11 cellular contexts compared by ENCODE assay signal in the genomic region with DNA sequence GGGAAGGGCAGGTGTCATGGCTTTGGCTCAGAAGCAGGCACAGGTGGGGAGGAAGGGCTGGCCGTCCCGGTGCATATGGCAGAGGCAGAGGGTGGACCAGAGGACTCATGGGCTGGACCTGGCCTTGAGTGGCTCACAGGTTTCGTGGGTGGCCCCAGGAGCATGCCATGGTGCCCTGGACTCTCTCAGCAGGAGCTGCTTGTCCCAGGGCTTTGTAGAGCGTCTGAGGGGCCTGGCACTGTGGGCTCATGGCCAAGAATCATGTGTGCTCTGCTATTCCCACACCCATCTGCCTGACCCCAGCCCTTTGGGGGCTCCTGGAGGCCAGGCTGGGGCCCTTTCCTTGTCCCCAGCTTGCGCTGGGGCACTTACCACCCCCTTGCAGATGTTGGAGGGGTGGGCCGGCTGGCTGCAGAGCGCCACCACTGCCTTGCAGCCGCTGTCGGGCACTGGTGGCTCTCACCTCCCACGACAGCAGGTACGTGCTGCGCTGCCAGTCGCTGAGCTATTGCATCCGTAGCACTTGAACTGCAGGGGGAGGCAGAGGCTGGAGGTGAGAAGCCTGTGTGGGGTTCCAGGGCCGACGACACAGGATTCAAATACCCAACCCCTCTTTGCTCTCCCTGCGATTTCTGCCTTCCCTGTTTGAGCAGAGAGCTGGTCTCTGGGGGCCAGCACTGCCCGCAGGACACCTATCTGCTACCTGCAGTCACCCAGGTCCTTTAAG.
DNase-seq lines count a peak whose midpoint lies in the region; ATAC-seq and TF ChIP-seq lines count a peak whose summit lies in the region.
"Had no signal": no experiment of that assay in that cellular context is flagged by ENCODE, and none has a peak within 500 bp of the region (broad histone marks: within the 10 kb centered on the region; RNA-seq: fewer than 3 reads in every experiment).

No MANE protein-coding gene starts in this region.

- in situ Hi-C loops in ACHN (cut with HindIII; ENCODE audit: low pct_ligation_motif_present, low pct_unique_long_range_greater_than_20kb, low sequenced_read_pairs), result loop anchor here (25.0 kb wide), 1 partner anchor 509 kb away; no protein-coding TSS in a partner anchor

- H3K4me2 ChIP-seq in PC-3 (ENCODE audit: low read length), result peak overlapping the region; percentile 66

- no peaks in the 10 kb centered on the region for H3K79me2 ChIP-seq in PC-3 (ENCODE audit: low read length)

- peak overlapping the region; percentile 71 for H3K9ac ChIP-seq in PC-3 (ENCODE audit: low read length)

- peak; percentile 64 for DNase-seq in ACHN
- DNase-seq in HFFc6, result no peak
- DNase-seq in PC-3, result peak; percentile 64
- DNase-seq in epithelial cell of prostate (ENCODE audit: low read depth, low spot score), result no peak
- no peak for DNase-seq in CD4-positive, alpha-beta T cell
- DNase-seq in HCEC 1CT, result no peak
- DNase-seq in NCI-H1105 treated with DMSO at 0.1 percent for 48 hours (lab: John Stamatoyannopoulos, UW), result no peak
- DNase-seq: NCI-H1048, occipital lobe had no signal

- H3K27ac Mint-ChIP-seq in HFFc6, result peak overlapping the region; percentile 76
- no peak overlapping the region for H3K27ac Mint-ChIP-seq in CD4-positive, alpha-beta T cell
- H3K27ac Mint-ChIP-seq: activated T-helper 2 cell treated with anti-CD3 and anti-CD28 coated beads, Interferon-gamma antibody, Interleukin-2, Interleukin-4, amounts not matched to agents 10 μg/mL and 5 μg/mL and 100 μg/mL, durations not matched to agents 14 hours and 24 hours and 36 hours had no signal

- H4K20me1 ChIP-seq in PC-3 (ENCODE audit: low read length), result no peaks in the 10 kb centered on the region

- POLR2A ChIA-PET in PC-3 (lab: Charles Lee; ENCODE audit: unreplicated experiment), result no interaction called here
- POLR2A ChIA-PET in CD4-positive, alpha-beta T cell (lab: Charles Lee), result no interaction called here

- peaks cover 47% of the 10 kb centered on the region for H3K4me1 Mint-ChIP-seq in HFFc6 (ENCODE audit: low read depth)
- peaks cover 12% of the 10 kb centered on the region for H3K4me1 Mint-ChIP-seq in CD4-positive, alpha-beta T cell (ENCODE audit: low read depth)

- intact Hi-C loops in PC-3 (cut with micrococcal nuclease), result loop anchor here (1.0 to 5.0 kb wide), 3 partner anchors 134 to 339 kb away; no protein-coding TSS in a partner anchor
- intact Hi-C loops in CD4-positive, alpha-beta T cell (cut with DNase I, micrococcal nuclease), result no loop called here

- no peaks in the 10 kb centered on the region for H3K9me2 ChIP-seq in PC-3 (replicated peaks; ENCODE audit: low read length)

- peak; percentile 49 for TF ChIP-seq CTCF in HFFc6 (IDR thresholded peaks at IDR 0.05)
- peak; percentile 58 for TF ChIP-seq CTCF in PC-3 (conservative IDR thresholded peaks at IDR 0.05; ENCODE audit: low read depth, low read length)
- TF ChIP-seq CTCF in CD4-positive, alpha-beta T cell (IDR thresholded peaks at IDR 0.05), result no peak

- peaks cover 15% of the 10 kb centered on the region for H3K27me3 Mint-ChIP-seq in HFFc6 (ENCODE audit: insufficient read depth)
- peaks cover 11% of the 10 kb centered on the region for H3K27me3 Mint-ChIP-seq in CD4-positive, alpha-beta T cell

- H3K4me3 Mint-ChIP-seq in HFFc6, result no peak overlapping the region
- H3K4me3 Mint-ChIP-seq in CD4-positive, alpha-beta T cell, result no peak overlapping the region

- peaks cover 42% of the 10 kb centered on the region for H3K4me1 ChIP-seq in PC-3 (ENCODE audit: insufficient read depth, low read length)

- H3F3A ChIP-seq in PC-3 (ENCODE audit: low read length, unreplicated experiment), result no peaks in the 10 kb centered on the region

- no peaks in the 10 kb centered on the region for H3K9me3 ChIP-seq in PC-3 (ENCODE audit: low read length)
- H3K9me3 ChIP-seq in CD4-positive, alpha-beta T cell (ENCODE audit: control insufficient read depth, low read length), result no peaks in the 10 kb centered on the region

- peak overlapping the region; percentile 91 for H3K27ac ChIP-seq in PC-3 (ENCODE audit: low read length)
- H3K27ac ChIP-seq in epithelial cell of prostate, result peak overlapping the region; percentile 70
- H3K27ac ChIP-seq in CD4-positive, alpha-beta T cell (ENCODE audit: low read depth, low read length), result no peak overlapping the region

- H2AFZ ChIP-seq in PC-3 (ENCODE audit: low read length), result no peak overlapping the region

- no TSS peak for BruUV-seq in PC-3 (replicated peaks; lab: Mats Ljungman, UMichigan)

- H3K9me3 Mint-ChIP-seq in HFFc6, result no peaks in the 10 kb centered on the region
- H3K9me3 Mint-ChIP-seq in CD4-positive, alpha-beta T cell, result no peaks in the 10 kb centered on the region
- H3K9me3 Mint-ChIP-seq: activated T-helper 2 cell treated with anti-CD3 and anti-CD28 coated beads, Interferon-gamma antibody, Interleukin-2, Interleukin-4, amounts not matched to agents 10 μg/mL and 5 μg/mL and 100 μg/mL, durations not matched to agents 14 hours and 24 hours and 36 hours had no signal

- ATAC-seq in PC-3 (peak; percentile 15), GM21717 (IDR thresholded peaks at IDR 0.05; ENCODE audit: unreplicated experiment) (no peak)
- ATAC-seq in CD4-positive, alpha-beta T cell (ENCODE audit: poor library complexity), result no peak

- H3K4me3 ChIP-seq in PC-3 (ENCODE audit: low read length), result no peak overlapping the region; the same call in 1 of the 2 replicates

- H3K36me3 ChIP-seq in PC-3 (ENCODE audit: low read depth, low read length), result no peaks in the 10 kb centered on the region

- CTCF ChIA-PET in PC-3 (lab: Charles Lee), result interaction anchor here (0.6 to 1.2 kb wide), 4 partner anchors 11 to 473 kb away, joined by 3 to 5 read pairs (median 4); no protein-coding TSS in a partner anchor
- CTCF ChIA-PET in CD4-positive, alpha-beta T cell (lab: Charles Lee), result no interaction called here

- no peaks in the 10 kb centered on the region for H3K27me3 ChIP-seq in PC-3 (ENCODE audit: low read length)
- peaks cover 6% of the 10 kb centered on the region for H3K27me3 ChIP-seq in CD4-positive, alpha-beta T cell (ENCODE audit: control insufficient read depth, insufficient read depth, low read length)

- H3K36me3 Mint-ChIP-seq in HFFc6 (ENCODE audit: low read depth), result no peaks in the 10 kb centered on the region
- no peaks in the 10 kb centered on the region for H3K36me3 Mint-ChIP-seq in CD4-positive, alpha-beta T cell (ENCODE audit: low read depth)

Comparison
In these comparisons a context has a peak if more than half of its experiments do, and no peak if none do; other contexts are left out.
1. DNase-seq: peak in ACHN (single experiment) and PC-3 (single experiment); none in HFFc6 (single experiment), epithelial cell of prostate (single experiment), CD4-positive, alpha-beta T cell (0 of 10), HCEC 1CT (single experiment) and NCI-H1105 treated with DMSO at 0.1 percent for 48 hours (single experiment).